Comparison of ENCODE assay signal across 14 cellular contexts in the genomic region with DNA sequence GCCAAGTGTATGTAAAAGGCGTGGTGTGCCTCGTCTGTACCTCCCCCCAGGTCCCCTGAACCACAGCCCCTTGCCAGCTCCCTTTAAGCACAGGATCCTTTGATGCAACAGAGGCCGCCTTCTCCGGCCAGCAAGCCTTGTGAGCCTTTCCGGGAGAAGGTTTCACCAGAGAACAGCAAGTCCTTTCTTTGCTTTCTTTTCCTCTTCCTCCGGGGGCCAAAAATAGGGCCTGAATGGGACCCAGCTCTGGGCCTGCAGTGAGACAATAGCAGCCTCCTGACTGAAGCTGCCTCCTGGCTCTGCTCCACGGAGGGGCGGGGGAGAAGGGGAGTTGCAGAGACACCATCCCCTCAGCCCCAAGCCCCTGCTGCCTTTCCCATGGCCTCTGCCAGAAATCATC.
A peak's percentile ranks its signal among the peaks of the same experiment; 100 is the strongest.
DNase-seq lines count a peak whose midpoint lies in the region; ATAC-seq lines count a peak whose summit lies in the region.
"Had no signal": no experiment of that assay in that cellular context is flagged by ENCODE, and none has a peak within 500 bp of the region (broad histone marks: within the 10 kb centered on the region; RNA-seq: fewer than 3 reads in every experiment).

No MANE protein-coding gene starts in this region.

- H3K4me1 ChIP-seq in BLaER1 treated with 17β-estradiol and CSF1 and Interleukin-3, amounts not matched to agents 10 nM and 100 nM, result peaks cover 79 to 100% (median 97%) of the 10 kb centered on the region in 10 experiments

- H3K9ac ChIP-seq in BLaER1 treated with 17β-estradiol and CSF1 and Interleukin-3, amounts not matched to agents 10 nM and 100 nM, result peak overlapping the region; percentile 7 to 67 (median 50); a peak in 18 of 22 replicates

- no peak for DNase-seq in central memory CD8-positive, alpha-beta T cell (ENCODE audit: low spot score in 2 of 2)
- DNase-seq in hippocampal formation (lab: John Stamatoyannopoulos, UW) (peak; percentile 72 to 76), pons (ENCODE audit: low spot score) (peak; percentile 93), NCI-H2171 (lab: John Stamatoyannopoulos, UW) (no peak), activated T-cell treated with anti-CD3 and anti-CD28 coated beads for 4 hours (no peak)
- DNase-seq: activated naive CD4-positive, alpha-beta T cell treated with anti-CD3 and anti-CD28 coated beads, Interleukin-2, amount 10 ng/mL, durations not matched to agents 7 days and 5 days; NCI-H1417; NK-92 treated with Interleukin-12 subunit alpha and Interleukin-12 subunit beta, amount 100 ng/mL, for 24 hours; stimulated activated CD4-positive, alpha-beta T cell treated with anti-CD3 and anti-CD28 coated beads, Interleukin-4, amount 100 ng/mL, for 1 hour had no signal

- peak overlapping the region; percentile 76 to 94 (median 86) for H3K4me2 ChIP-seq in BLaER1 treated with 17β-estradiol and CSF1 and Interleukin-3, amounts not matched to agents 10 nM and 100 nM

- H3K9me3 Mint-ChIP-seq in central memory CD8-positive, alpha-beta T cell, result no peaks in the 10 kb centered on the region
- H3K9me3 Mint-ChIP-seq: activated naive CD4-positive, alpha-beta T cell treated with anti-CD3 and anti-CD28 coated beads, Interleukin-2, amount 10 ng/mL, durations not matched to agents 7 days and 5 days; stimulated activated naive CD8-positive, alpha-beta T cell treated with anti-CD3 and anti-CD28 coated beads, Interleukin-15, Interleukin-2, amounts not matched to agents 100 ng/mL and 50 ng/mL, for 24 hours had no signal

- no peaks in the 10 kb centered on the region; a peak in 1 of 22 replicates for H4K20me1 ChIP-seq in BLaER1 treated with 17β-estradiol and CSF1 and Interleukin-3, amounts not matched to agents 10 nM and 100 nM

- H3K4me3 ChIP-seq in BLaER1 treated with 17β-estradiol and CSF1 and Interleukin-3, amounts not matched to agents 10 nM and 100 nM, result peak overlapping the region in 3 of 10 experiments; percentile 17 to 37 (median 31); a peak in 4 of 20 replicates

- no peak overlapping the region for H3K4me3 Mint-ChIP-seq in central memory CD8-positive, alpha-beta T cell
- H3K4me3 Mint-ChIP-seq: activated naive CD4-positive, alpha-beta T cell treated with anti-CD3 and anti-CD28 coated beads, Interleukin-2, amount 10 ng/mL, durations not matched to agents 7 days and 5 days; stimulated activated naive CD8-positive, alpha-beta T cell treated with anti-CD3 and anti-CD28 coated beads, Interleukin-15, Interleukin-2, amounts not matched to agents 100 ng/mL and 50 ng/mL, for 24 hours had no signal

- H3K27me3 Mint-ChIP-seq in central memory CD8-positive, alpha-beta T cell, result no peaks in the 10 kb centered on the region

- H3K9me3 ChIP-seq in BLaER1 treated with 17β-estradiol and CSF1 and Interleukin-3, amounts not matched to agents 10 nM and 100 nM (replicated peaks in 1 of 11), result no peaks in the 10 kb centered on the region
- H3K9me3 ChIP-seq: neutrophil had no signal

- H3K27ac ChIP-seq in BLaER1 treated with 17β-estradiol and CSF1 and Interleukin-3, amounts not matched to agents 10 nM and 100 nM, result peak overlapping the region in 9 of 11 experiments; percentile 40 to 72 (median 56); a peak in 15 of 22 replicates
- H3K27ac ChIP-seq: neutrophil had no signal

- no peaks in the 10 kb centered on the region for H3K27me3 ChIP-seq in BLaER1 treated with 17β-estradiol and CSF1 and Interleukin-3, amounts not matched to agents 10 nM and 100 nM

- ATAC-seq in central memory CD8-positive, alpha-beta T cell (replicated peaks; ENCODE audit: extremely low read depth, poor library complexity, severe bottlenecking), result no peak
- ATAC-seq in GM19328 (IDR thresholded peaks at IDR 0.05; ENCODE audit: unreplicated experiment), result no peak
- ATAC-seq in HG02623 (IDR thresholded peaks at IDR 0.05; ENCODE audit: unreplicated experiment), result no peak

- H3K27ac Mint-ChIP-seq in central memory CD8-positive, alpha-beta T cell (ENCODE audit: low read depth), result peak overlapping the region; percentile 79
- H3K27ac Mint-ChIP-seq: activated naive CD4-positive, alpha-beta T cell treated with anti-CD3 and anti-CD28 coated beads, Interleukin-2, amount 10 ng/mL, durations not matched to agents 7 days and 5 days; stimulated activated naive CD8-positive, alpha-beta T cell treated with anti-CD3 and anti-CD28 coated beads, Interleukin-15, Interleukin-2, amounts not matched to agents 100 ng/mL and 50 ng/mL, for 24 hours had no signal

- H3K36me3 Mint-ChIP-seq in central memory CD8-positive, alpha-beta T cell (ENCODE audit: insufficient read depth), result peaks cover 6% of the 10 kb centered on the region
- H3K36me3 Mint-ChIP-seq: activated naive CD4-positive, alpha-beta T cell treated with anti-CD3 and anti-CD28 coated beads, Interleukin-2, amount 10 ng/mL, durations not matched to agents 7 days and 5 days had no signal

- H3K36me3 ChIP-seq in BLaER1 treated with 17β-estradiol and CSF1 and Interleukin-3, amounts not matched to agents 10 nM and 100 nM, result no peaks in the 10 kb centered on the region
- H3K36me3 ChIP-seq: neutrophil had no signal

- peaks cover 34% of the 10 kb centered on the region for H3K4me1 Mint-ChIP-seq in central memory CD8-positive, alpha-beta T cell
- H3K4me1 Mint-ChIP-seq: activated naive CD4-positive, alpha-beta T cell treated with anti-CD3 and anti-CD28 coated beads, Interleukin-2, amount 10 ng/mL, durations not matched to agents 7 days and 5 days had no signal

Comparison
In these comparisons a context has a peak if more than half of its experiments do, and no peak if none do; other contexts are left out.
1. DNase-seq: peak in hippocampal formation (2 of 2) and pons (single experiment); none in central memory CD8-positive, alpha-beta T cell (0 of 2), NCI-H2171 (single experiment) and activated T-cell treated with anti-CD3 and anti-CD28 coated beads for 4 hours (single experiment).